ENCODE assay signal across 10 cellular contexts in the genomic region with DNA sequence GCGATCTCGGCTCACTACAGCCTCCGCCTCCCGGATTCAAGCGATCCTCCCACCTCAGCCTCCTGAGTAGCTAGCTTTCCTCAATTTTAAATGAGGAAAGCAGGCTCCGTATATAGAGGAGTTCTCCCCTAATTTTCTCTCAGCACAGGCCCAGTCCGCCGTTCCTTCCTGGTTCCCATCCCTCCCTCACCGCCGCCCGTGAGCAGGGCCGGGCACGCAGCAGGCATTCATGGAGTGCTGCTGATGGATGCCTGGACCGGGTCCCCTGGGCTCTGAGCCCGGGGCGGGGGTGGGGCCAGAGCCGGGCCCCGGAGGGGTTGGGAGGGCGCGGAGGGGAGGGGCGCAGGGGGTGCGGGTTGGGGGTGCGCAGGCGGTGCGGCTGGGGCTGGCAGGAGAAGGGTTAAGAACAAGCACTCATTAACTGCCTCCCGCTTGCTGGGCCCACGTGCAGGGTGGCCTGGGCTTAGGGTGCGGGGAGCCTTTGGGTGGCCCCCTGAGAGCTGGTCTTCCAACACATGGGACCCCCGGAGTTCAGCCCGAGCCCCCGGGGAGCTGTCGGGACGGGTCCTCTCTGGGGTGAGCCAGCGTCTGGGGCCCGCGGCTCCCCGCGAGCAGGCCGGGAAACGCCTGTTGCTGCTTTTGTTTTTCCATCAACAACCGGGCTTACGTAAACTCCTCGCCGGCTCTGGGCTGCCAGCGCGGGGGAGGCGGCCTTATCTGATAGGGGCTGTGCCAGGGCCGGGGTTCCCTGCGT. TPM values are rescaled to one million over a fixed set of nuclear protein-coding genes. Genes with fewer than 3 reads are reported as not detected.
DNase-seq lines count a peak whose midpoint lies in the region; ATAC-seq and TF ChIP-seq lines count a peak whose summit lies in the region.
"Had no signal": no experiment of that assay in that cellular context is flagged by ENCODE, and none has a peak within 500 bp of the region (broad histone marks: within the 10 kb centered on the region; RNA-seq: fewer than 3 reads in every experiment).

No MANE protein-coding gene starts in this region.

- peak overlapping the region; percentile 25 for H3K4me3 ChIP-seq in Caco-2 (ENCODE audit: low read depth, low read length)
- H3K4me3 ChIP-seq in esophagus (ENCODE audit: low read depth in 1 of 2, low read length in 2 of 2): peak overlapping the region; percentile 8 to 17
- H3K4me3 ChIP-seq: SJSA1 had no signal

- H3K4me1 Mint-ChIP-seq in Caco-2 (ENCODE audit: low read depth, unreplicated experiment) (peaks cover 7% of the 10 kb centered on the region), HFFc6 (ENCODE audit: low read depth) (peaks cover 11% of the 10 kb centered on the region)
- peaks cover 3% of the 10 kb centered on the region for H3K4me1 Mint-ChIP-seq in activated T-helper 17 cell treated with anti-CD3 and anti-CD28 coated beads, Interleukin-2, amount 50 U/mL, for 72 hours

- no peak overlapping the region for H3K27ac Mint-ChIP-seq in Caco-2 (ENCODE audit: unreplicated experiment)
- H3K27ac Mint-ChIP-seq in activated T-helper 17 cell treated with anti-CD3 and anti-CD28 coated beads, Interleukin-2, amount 50 U/mL, for 72 hours: no peak overlapping the region
- no peak overlapping the region for H3K27ac Mint-ChIP-seq in HFFc6

- H3K4me1 ChIP-seq in Caco-2 (no peaks in the 10 kb centered on the region; the same call in 1 of the 2 replicates), esophagus (ENCODE audit: control insufficient read depth in 2 of 2, insufficient read depth in 2 of 2, low read length in 1 of 2) (peaks cover 0 to 7% of the 10 kb centered on the region in 2 donors)

- H3K27me3 Mint-ChIP-seq in Caco-2 (ENCODE audit: insufficient read depth, unreplicated experiment) (peaks cover 3% of the 10 kb centered on the region), HFFc6 (ENCODE audit: insufficient read depth) (peaks cover 49% of the 10 kb centered on the region)
- H3K27me3 Mint-ChIP-seq in activated T-helper 17 cell treated with anti-CD3 and anti-CD28 coated beads, Interleukin-2, amount 50 U/mL, for 72 hours: peaks cover 48% of the 10 kb centered on the region

- DNase-seq in Caco-2: no peak
- peak; percentile 61 for DNase-seq in NCI-H748 (lab: John Stamatoyannopoulos, UW; ENCODE audit: unreplicated experiment)
- DNase-seq in omental fat pad (ENCODE audit: low spot score): no peak
- DNase-seq in stimulated activated naive CD4-positive, alpha-beta T cell treated with Interleukin-2 at 50 U/mL for 16 hours (lab: John Stamatoyannopoulos, UW): no peak
- no peak for DNase-seq in NCI-H1694 (lab: John Stamatoyannopoulos, UW)
- DNase-seq in HFFc6: no peak

- H3K36me3 ChIP-seq in Caco-2 (ENCODE audit: control insufficient read depth, insufficient read depth, low read length) (no peaks in the 10 kb centered on the region), esophagus (ENCODE audit: control insufficient read depth in 2 of 2, insufficient read depth in 2 of 2, low read length in 1 of 2) (no peaks in the 10 kb centered on the region)
- H3K36me3 ChIP-seq: SJSA1 had no signal

- intact Hi-C loops in Caco-2 (cut with micrococcal nuclease; ENCODE audit: unreplicated experiment): no loop called here

- H3K27me3 ChIP-seq in Caco-2 (replicated peaks; ENCODE audit: control insufficient read depth, insufficient read depth, low read length) (no peaks in the 10 kb centered on the region), esophagus (ENCODE audit: control insufficient read depth in 1 of 2, insufficient read depth in 2 of 2, low read length in 2 of 2) (peaks cover 0 to 4% of the 10 kb centered on the region in 2 donors)

- no peak overlapping the region for H3K27ac ChIP-seq in esophagus (ENCODE audit: low read depth in 2 of 2, low read length in 1 of 2)
- H3K27ac ChIP-seq: SJSA1 had no signal

- 8 to 10% methylated on average over 48 to 49 of the region's 49 CpGs for WGBS in esophagus, 2 donors

- H3K4me3 Mint-ChIP-seq in Caco-2 (ENCODE audit: unreplicated experiment) (no peak overlapping the region), HFFc6 (no peak overlapping the region; the same call in 1 of the 2 replicates)
- no peak overlapping the region for H3K4me3 Mint-ChIP-seq in activated T-helper 17 cell treated with anti-CD3 and anti-CD28 coated beads, Interleukin-2, amount 50 U/mL, for 72 hours

- CTCF ChIA-PET in Caco-2 (lab: Charles Lee): interaction anchor here (0.7 kb wide), 1 partner anchor 70 kb away, joined by 3 read pairs; no protein-coding TSS in a partner anchor

- H3K9me3 ChIP-seq in Caco-2 (no peaks in the 10 kb centered on the region), esophagus (ENCODE audit: control insufficient read depth in 2 of 2, insufficient read depth in 1 of 2, low read depth in 1 of 2, low read length in 1 of 2) (peaks cover 0 to 3% of the 10 kb centered on the region in 2 donors)
- H3K9me3 ChIP-seq: SJSA1 had no signal

- BruUV-seq in Caco-2 (replicated peaks; lab: Mats Ljungman, UMichigan): no TSS peak

- H3K9me3 Mint-ChIP-seq in Caco-2 (ENCODE audit: unreplicated experiment) (no peaks in the 10 kb centered on the region), HFFc6 (no peaks in the 10 kb centered on the region)
- H3K9me3 Mint-ChIP-seq in activated T-helper 17 cell treated with anti-CD3 and anti-CD28 coated beads, Interleukin-2, amount 50 U/mL, for 72 hours: no peaks in the 10 kb centered on the region

- no peaks in the 10 kb centered on the region for H3K36me3 Mint-ChIP-seq in Caco-2 (ENCODE audit: insufficient read depth, unreplicated experiment)
- H3K36me3 Mint-ChIP-seq in activated T-helper 17 cell treated with anti-CD3 and anti-CD28 coated beads, Interleukin-2, amount 50 U/mL, for 72 hours (ENCODE audit: low read depth): no peaks in the 10 kb centered on the region
- no peaks in the 10 kb centered on the region for H3K36me3 Mint-ChIP-seq in HFFc6 (ENCODE audit: low read depth)

- POLR2A ChIA-PET in Caco-2 (lab: Charles Lee): no interaction called here

- TF ChIP-seq CTCF in Caco-2 (IDR thresholded peaks at IDR 0.05; ENCODE audit: insufficient read depth in 1 of 2, low read depth in 1 of 2, low read length in 1 of 2, severe bottlenecking in 1 of 2, unreplicated experiment in 1 of 2) (no peak), omental fat pad (IDR thresholded peaks at IDR 0.05) (no peak), HFFc6 (IDR thresholded peaks at IDR 0.05) (no peak)

- peak; percentile 41 for ATAC-seq in omental fat pad (ENCODE audit: low FRiP score)
- no peak for ATAC-seq in activated T-helper 17 cell treated with anti-CD3 and anti-CD28 coated beads, Interleukin-2, amount 50 U/mL, for 72 hours (replicated peaks)

RNA-seq across cellular contexts. Expression of gene LHX2, which starts 33.7 kb away (rescaled TPM):
- total RNA-seq in Caco-2 (2022) (2.6 and 4.0 TPM in 2 replicates), omental fat pad (not detected)
- polyA plus RNA-seq in esophagus: not detected
- total RNA-seq in activated T-helper 17 cell treated with anti-CD3 and anti-CD28 coated beads, Interleukin-2, amount 50 U/mL, for 72 hours: not detected
- total RNA-seq in HFFc6 (2021; fragmentation: NEBNext Ultra II Directional; extraction: Animal tissue kit (Norgen Biotek cat#: 25700)): not detected
- total RNA-seq: glomerular endothelial cell had no signal
